Comparison of ENCODE assay signal across 21 cellular contexts in the genomic region with DNA sequence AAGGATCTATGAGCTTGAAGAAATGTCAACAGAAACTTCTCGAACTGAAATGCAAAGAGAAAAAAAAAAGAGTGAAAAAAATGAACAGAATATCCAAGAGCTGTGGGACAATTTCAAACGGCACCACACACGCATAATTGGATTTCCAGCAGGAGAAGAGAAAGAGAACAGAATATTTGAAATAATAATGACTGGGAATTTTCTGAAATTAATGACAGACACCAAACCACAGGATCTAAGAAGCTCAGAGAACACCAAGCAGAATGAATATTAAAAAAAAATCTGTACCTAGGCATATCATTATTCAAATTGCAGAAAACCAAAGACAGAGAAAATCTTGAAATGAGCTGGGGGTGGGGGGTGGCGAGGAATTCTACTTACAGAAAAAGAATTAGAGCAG.
"Had no signal": no experiment of that assay in that cellular context is flagged by ENCODE, and none has a peak within 500 bp of the region (broad histone marks: within the 10 kb centered on the region; RNA-seq: fewer than 3 reads in every experiment).

No MANE protein-coding gene starts in this region.

- H3K9me3 ChIP-seq: colonic mucosa, gastrocnemius medialis had no signal

- H3K27me3 ChIP-seq: colonic mucosa, dorsolateral prefrontal cortex, esophagus muscularis mucosa, esophagus squamous epithelium, foreskin keratinocyte, gastrocnemius medialis, gastroesophageal sphincter, heart left ventricle, heart right ventricle had no signal

- H3K27ac ChIP-seq: colonic mucosa, coronary artery, dorsolateral prefrontal cortex, epithelial cell of prostate, esophagus muscularis mucosa, esophagus squamous epithelium, foreskin keratinocyte, gastrocnemius medialis, gastroesophageal sphincter, heart left ventricle, heart right ventricle had no signal

- DNase-seq: colonic mucosa; cortex of kidney; dermis blood vessel endothelial cell; dorsolateral prefrontal cortex; effector CD4-positive, alpha-beta T cell; effector CD8-positive, alpha-beta T cell; effector memory CD4-positive, alpha-beta T cell; effector memory CD8-positive, alpha-beta T cell; endodermal cell; erythroblast; esophagus squamous epithelium; foreskin fibroblast; foreskin keratinocyte; foreskin melanocyte; gastrocnemius medialis; heart left ventricle; heart right ventricle had no signal

- H3K36me3 ChIP-seq: colonic mucosa, esophagus squamous epithelium, gastrocnemius medialis, heart left ventricle, heart right ventricle had no signal

- H3K4me3 ChIP-seq: colonic mucosa, coronary artery, dorsolateral prefrontal cortex, esophagus muscularis mucosa, esophagus squamous epithelium, gastrocnemius medialis, gastroesophageal sphincter, heart left ventricle, heart right ventricle had no signal

- H3K4me1 ChIP-seq: colonic mucosa, esophagus squamous epithelium, foreskin keratinocyte, gastrocnemius medialis, gastroesophageal sphincter had no signal
